Comparison of ENCODE assay signal across 10 cellular contexts in the genomic region with DNA sequence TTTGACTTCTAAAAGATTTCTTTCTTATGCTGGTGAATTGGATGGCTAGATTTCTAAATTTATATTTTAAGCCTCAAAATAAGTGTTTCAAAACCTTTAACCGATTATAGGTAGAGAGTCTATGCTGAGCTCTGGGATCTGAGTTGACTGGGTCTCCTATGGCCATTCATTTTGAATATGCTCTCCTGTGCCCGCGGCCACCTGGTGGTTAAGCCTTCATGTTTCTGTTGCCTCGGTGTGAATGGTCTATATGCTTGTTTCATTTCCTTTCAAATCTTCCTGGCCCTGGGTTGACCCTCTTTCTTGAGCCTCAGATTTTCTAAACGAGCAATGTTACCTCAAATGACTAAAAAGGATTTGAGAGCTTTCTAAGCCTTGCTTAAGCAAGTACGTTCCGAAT.
DNase-seq lines count a peak whose midpoint lies in the region; TF ChIP-seq lines count a peak whose summit lies in the region.
"Had no signal": no experiment of that assay in that cellular context is flagged by ENCODE, and none has a peak within 500 bp of the region (broad histone marks: within the 10 kb centered on the region; RNA-seq: fewer than 3 reads in every experiment).

No MANE protein-coding gene starts in this region.

- H3K79me2 ChIP-seq in osteoblast (ENCODE audit: insufficient read depth, low read length), result no peaks in the 10 kb centered on the region

- H3K4me3 ChIP-seq in osteoblast (ENCODE audit: insufficient read depth, low read length), result no peak overlapping the region
- H3K4me3 ChIP-seq: BLaER1 had no signal

- H3K9me3 ChIP-seq in osteoblast (ENCODE audit: low read depth, low read length), result no peaks in the 10 kb centered on the region
- H3K9me3 ChIP-seq: BLaER1 had no signal

- H3K36me3 ChIP-seq in osteoblast (ENCODE audit: insufficient read depth, low read length), result no peaks in the 10 kb centered on the region
- H3K36me3 ChIP-seq: BLaER1 had no signal

- H2AFZ ChIP-seq in osteoblast (ENCODE audit: low read length), result no peak overlapping the region

- DNase-seq in NCI-H748 (lab: John Stamatoyannopoulos, UW; ENCODE audit: unreplicated experiment), result peak; percentile 53
- DNase-seq in NCI-H748 treated with DMSO at 0.1 percent for 48 hours (lab: John Stamatoyannopoulos, UW), result no peak
- DNase-seq in LoVo (ENCODE audit: low spot score), result peak; percentile 15
- peak; percentile 32 for DNase-seq in astrocyte of the hippocampus (ENCODE audit: low read depth, low spot score)
- DNase-seq in osteoblast (ENCODE audit: insufficient read length, low spot score, missing footprints), result no peak
- no peak for DNase-seq in 8988T
- no peak for DNase-seq in inferior parietal cortex (ENCODE audit: extremely low spot score)
- DNase-seq in cerebellar cortex (ENCODE audit: low spot score), result no peak
- DNase-seq: stimulated activated CD4-positive, alpha-beta T cell treated with anti-CD3 and anti-CD28 coated beads, Interleukin-4, amount 100 ng/mL, for 4 hours had no signal

- H3K27me3 ChIP-seq in osteoblast (ENCODE audit: insufficient read depth, low read length), result no peaks in the 10 kb centered on the region
- H3K27me3 ChIP-seq: BLaER1 had no signal

- no peak overlapping the region for H3K27ac ChIP-seq in osteoblast (ENCODE audit: low read depth, low read length)
- H3K27ac ChIP-seq: BLaER1 had no signal

- H4K20me1 ChIP-seq in osteoblast (ENCODE audit: insufficient read depth, low read length), result no peaks in the 10 kb centered on the region
- H4K20me1 ChIP-seq: BLaER1 had no signal

- H3K4me2 ChIP-seq in osteoblast (ENCODE audit: insufficient read depth, low read length), result no peak overlapping the region
- H3K4me2 ChIP-seq: BLaER1 had no signal

- TF ChIP-seq CTCF in osteoblast (IDR thresholded peaks at IDR 0.05; ENCODE audit: extremely low read depth, low read depth, low read length), result peak; percentile 18

- no peaks in the 10 kb centered on the region for H3K4me1 ChIP-seq in osteoblast (ENCODE audit: insufficient read depth, low read length)
- H3K4me1 ChIP-seq: BLaER1 had no signal

Comparison
In these comparisons a context has a peak if more than half of its experiments do, and no peak if none do; other contexts are left out.
1. DNase-seq: peak in NCI-H748 (single experiment), LoVo (single experiment) and astrocyte of the hippocampus (single experiment); none in NCI-H748 treated with DMSO at 0.1 percent for 48 hours (single experiment), osteoblast (single experiment), 8988T (single experiment), inferior parietal cortex (single experiment) and cerebellar cortex (single experiment).